13 cellular contexts compared by ENCODE assay signal in the genomic region with DNA sequence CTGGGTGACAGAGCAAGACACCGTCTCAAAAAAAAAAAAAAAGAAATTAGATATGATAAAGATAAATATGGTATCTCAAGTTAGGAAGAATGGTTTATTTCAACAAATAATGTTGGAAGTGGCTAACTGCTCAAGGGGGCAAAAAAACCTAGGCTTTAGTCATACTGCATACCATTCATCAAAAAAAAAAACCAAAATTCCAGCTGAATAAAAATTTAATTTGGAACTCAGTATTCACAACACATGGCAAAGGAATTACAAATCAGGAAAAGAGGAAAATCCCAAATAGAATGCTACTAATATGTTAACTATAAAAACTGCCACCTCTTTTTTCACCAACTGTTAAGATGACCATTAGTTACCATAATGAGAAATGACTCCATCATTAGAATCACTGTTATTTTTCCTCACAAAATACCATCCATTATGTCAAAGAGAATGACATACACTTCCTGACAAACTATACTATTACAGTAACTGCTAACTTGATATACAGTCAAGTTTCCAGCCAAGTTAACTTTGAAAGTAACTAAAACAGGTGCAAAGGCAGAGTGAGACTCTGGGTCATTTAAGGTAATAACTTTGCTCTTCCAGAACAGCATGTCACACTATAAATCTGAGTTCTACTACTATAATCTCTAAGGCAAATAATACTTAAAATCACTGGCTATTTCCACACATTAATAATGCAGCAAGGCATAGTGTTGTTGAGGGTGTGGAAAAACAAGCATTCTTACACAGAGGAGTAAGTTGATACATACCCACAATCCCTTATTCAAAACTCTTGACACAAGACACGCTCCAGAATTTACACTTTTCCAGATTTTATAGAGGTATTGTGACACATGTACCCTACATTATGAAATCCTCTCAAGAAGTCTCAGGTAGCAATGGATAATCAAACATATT. TPM values are rescaled to one million over a fixed set of nuclear protein-coding genes. Genes with fewer than 3 reads are reported as not detected.
DNase-seq lines count a peak whose midpoint lies in the region; ATAC-seq, FAIRE-seq and TF ChIP-seq lines count a peak whose summit lies in the region.
"Had no signal": no experiment of that assay in that cellular context is flagged by ENCODE, and none has a peak within 500 bp of the region (broad histone marks: within the 10 kb centered on the region; RNA-seq: fewer than 3 reads in every experiment).

No MANE protein-coding gene starts in this region.

- DNase-seq in CD4-positive, alpha-beta T cell, result no peak
- DNase-seq in H54 (ENCODE audit: insufficient read length, low spot score), result no peak
- peak; percentile 11 for DNase-seq in astrocyte of the spinal cord (ENCODE audit: low read depth, low spot score)
- no peak for DNase-seq in naive thymus-derived CD4-positive, alpha-beta T cell
- no peak for DNase-seq in ecto neural progenitor cell (ENCODE audit: low spot score)
- DNase-seq in lower leg skin (ENCODE audit: low spot score in 2 of 2), result no peak
- DNase-seq: activated CD4-positive, alpha-beta T cell treated with anti-CD3 and anti-CD28 coated beads, Interleukin-2, amount 50 U/mL, for 1 hour; activated naive CD8-positive, alpha-beta T cell treated with anti-CD3 and anti-CD28 coated beads, Interleukin-2, amount 10 ng/mL, durations not matched to agents 7 days and 5 days; DMS79 treated with DMSO at 0.1 percent for 48 hours; NCI-H1105; NCI-H69 had no signal

- intact Hi-C loops in CD4-positive, alpha-beta T cell (cut with DNase I, micrococcal nuclease), result no loop called here
- intact Hi-C loops in naive thymus-derived CD4-positive, alpha-beta T cell (cut with micrococcal nuclease), result no loop called here
- intact Hi-C loops in lower leg skin (cut with DNase I; ENCODE audit: low total_unique reads), result no loop called here

- TF ChIP-seq POLR2A in H54 (IDR thresholded peaks at IDR 0.05; ENCODE audit: low read depth, low read length) (no peak), lower leg skin (IDR thresholded peaks at IDR 0.05) (no peak)

- CTCF ChIA-PET in CD4-positive, alpha-beta T cell (lab: Charles Lee), result no interaction called here
- CTCF ChIA-PET in naive thymus-derived CD4-positive, alpha-beta T cell (lab: Charles Lee), result interaction anchor here (0.7 to 1.0 kb wide), 4 partner anchors 15 to 182 kb away, joined by 3 to 6 read pairs (median 3); no protein-coding TSS in a partner anchor

- H3K4me1 Mint-ChIP-seq in CD4-positive, alpha-beta T cell (ENCODE audit: low read depth), result peaks cover 78% of the 10 kb centered on the region
- peaks cover 42 to 87% (median 78%) of the 10 kb centered on the region in 7 donors for H3K4me1 Mint-ChIP-seq in naive thymus-derived CD4-positive, alpha-beta T cell

- peak; percentile 91 for FAIRE-seq in H54 (lab: Jason Lieb, UNC)

- WGBS in lower leg skin, 2 donors, result 63 to 69% methylated on average over 2 of the region's 2 CpGs

- H3K36me3 ChIP-seq in naive thymus-derived CD4-positive, alpha-beta T cell (ENCODE audit: control insufficient read depth in 2 of 3, insufficient read depth in 3 of 3, low read length in 3 of 3), result peaks cover 0 to 4% (median 2%) of the 10 kb centered on the region in 3 experiments

- POLR2A ChIA-PET in CD4-positive, alpha-beta T cell (lab: Charles Lee), result no interaction called here
- POLR2A ChIA-PET in naive thymus-derived CD4-positive, alpha-beta T cell (lab: Charles Lee), result interaction anchor here (1.0 to 1.1 kb wide), 2 partner anchors 10 to 11 kb away, joined by 4 to 7 read pairs; a partner anchor contains a TSS

- H3K9me3 Mint-ChIP-seq in CD4-positive, alpha-beta T cell, result no peaks in the 10 kb centered on the region
- H3K9me3 Mint-ChIP-seq in naive thymus-derived CD4-positive, alpha-beta T cell, result no peaks in the 10 kb centered on the region
- H3K9me3 Mint-ChIP-seq: activated naive CD8-positive, alpha-beta T cell treated with anti-CD3 and anti-CD28 coated beads, Interleukin-2, amount 10 ng/mL, durations not matched to agents 7 days and 5 days had no signal

- H3K27ac Mint-ChIP-seq in CD4-positive, alpha-beta T cell, result peak overlapping the region; percentile 6
- peak overlapping the region in 5 of 9 donors; percentile 9 to 82 (median 25) for H3K27ac Mint-ChIP-seq in naive thymus-derived CD4-positive, alpha-beta T cell
- H3K27ac Mint-ChIP-seq: activated naive CD8-positive, alpha-beta T cell treated with anti-CD3 and anti-CD28 coated beads, Interleukin-2, amount 10 ng/mL, durations not matched to agents 7 days and 5 days had no signal

- H3K27me3 ChIP-seq in CD4-positive, alpha-beta T cell (ENCODE audit: control insufficient read depth, insufficient read depth, low read length), result no peaks in the 10 kb centered on the region
- no peaks in the 10 kb centered on the region for H3K27me3 ChIP-seq in naive thymus-derived CD4-positive, alpha-beta T cell (ENCODE audit: control insufficient read depth in 2 of 2, insufficient read depth in 2 of 2, low read length in 2 of 2)

- H3K4me3 ChIP-seq in astrocyte of the spinal cord (ENCODE audit: low read depth, low read length), result no peak overlapping the region
- H3K4me3 ChIP-seq in naive thymus-derived CD4-positive, alpha-beta T cell (ENCODE audit: low read length), result no peak overlapping the region
- no peak overlapping the region for H3K4me3 ChIP-seq in lower leg skin (ENCODE audit: low read depth, poor library complexity, severe bottlenecking)

- in situ Hi-C loops in astrocyte of the spinal cord (cut with HindIII; ENCODE audit: low sequenced_read_pairs), result no loop called here

- H3K27ac ChIP-seq in CD4-positive, alpha-beta T cell (ENCODE audit: low read depth, low read length), result no peak overlapping the region
- no peak overlapping the region for H3K27ac ChIP-seq in naive thymus-derived CD4-positive, alpha-beta T cell (ENCODE audit: low read depth, low read length)

- no peak for ATAC-seq in CD4-positive, alpha-beta T cell (ENCODE audit: poor library complexity)
- peak; percentile 16 for ATAC-seq in naive thymus-derived CD4-positive, alpha-beta T cell
- ATAC-seq in HG03469 (IDR thresholded peaks at IDR 0.05; ENCODE audit: unreplicated experiment) (no peak), GM18511 (IDR thresholded peaks at IDR 0.05; ENCODE audit: unreplicated experiment) (no peak)

- H3K4me1 ChIP-seq in naive thymus-derived CD4-positive, alpha-beta T cell (ENCODE audit: control insufficient read depth in 2 of 2, insufficient read depth in 2 of 2, low read length in 2 of 2), result peaks cover 18 to 19% of the 10 kb centered on the region in 2 donors

- peaks cover 34% of the 10 kb centered on the region for H3K36me3 Mint-ChIP-seq in CD4-positive, alpha-beta T cell (ENCODE audit: low read depth)
- peaks cover 0 to 17% (median 1%) of the 10 kb centered on the region in 5 donors for H3K36me3 Mint-ChIP-seq in naive thymus-derived CD4-positive, alpha-beta T cell

- TF ChIP-seq CTCF in CD4-positive, alpha-beta T cell (IDR thresholded peaks at IDR 0.05), result no peak
- TF ChIP-seq CTCF in astrocyte of the spinal cord (IDR thresholded peaks at IDR 0.05; ENCODE audit: low read depth, low read length) (no peak), lower leg skin (IDR thresholded peaks at IDR 0.05) (no peak)

- H3K9me3 ChIP-seq in CD4-positive, alpha-beta T cell (ENCODE audit: control insufficient read depth, low read length), result no peaks in the 10 kb centered on the region
- H3K9me3 ChIP-seq in naive thymus-derived CD4-positive, alpha-beta T cell (ENCODE audit: control insufficient read depth in 2 of 3, low read length in 3 of 3), result no peaks in the 10 kb centered on the region

- H3K4me3 Mint-ChIP-seq in CD4-positive, alpha-beta T cell, result peak overlapping the region; percentile 1
- peak overlapping the region in 7 of 10 donors; percentile 4 to 72 (median 25) for H3K4me3 Mint-ChIP-seq in naive thymus-derived CD4-positive, alpha-beta T cell
- H3K4me3 Mint-ChIP-seq: activated naive CD8-positive, alpha-beta T cell treated with anti-CD3 and anti-CD28 coated beads, Interleukin-2, amount 10 ng/mL, durations not matched to agents 7 days and 5 days had no signal

- H3K27me3 Mint-ChIP-seq in CD4-positive, alpha-beta T cell, result no peaks in the 10 kb centered on the region
- H3K27me3 Mint-ChIP-seq in naive thymus-derived CD4-positive, alpha-beta T cell, result no peaks in the 10 kb centered on the region
- H3K27me3 Mint-ChIP-seq: activated naive CD8-positive, alpha-beta T cell treated with anti-CD3 and anti-CD28 coated beads, Interleukin-2, amount 10 ng/mL, durations not matched to agents 7 days and 5 days had no signal

RNA-seq across cellular contexts. Expression of a gene that starts 10.2 kb away (rescaled TPM):
- 10 to 100 TPM; 92.3 to 93.9 TPM for total RNA-seq in CD4-positive, alpha-beta T cell
- 100 to 1,000 TPM in 2 of 5 experiments, 10 to 100 TPM in 3; 46.8 to 116 (median 66.3) TPM for total RNA-seq in naive thymus-derived CD4-positive, alpha-beta T cell
- 10 to 100 TPM; 18.4 to 22.5 TPM for polyA plus RNA-seq in naive thymus-derived CD4-positive, alpha-beta T cell
- total RNA-seq in lower leg skin, result 10 to 100 TPM; 24.3 to 38.9 (median 35.5) TPM
